ENCODE assay signal across 1 cellular context in the genomic region with DNA sequence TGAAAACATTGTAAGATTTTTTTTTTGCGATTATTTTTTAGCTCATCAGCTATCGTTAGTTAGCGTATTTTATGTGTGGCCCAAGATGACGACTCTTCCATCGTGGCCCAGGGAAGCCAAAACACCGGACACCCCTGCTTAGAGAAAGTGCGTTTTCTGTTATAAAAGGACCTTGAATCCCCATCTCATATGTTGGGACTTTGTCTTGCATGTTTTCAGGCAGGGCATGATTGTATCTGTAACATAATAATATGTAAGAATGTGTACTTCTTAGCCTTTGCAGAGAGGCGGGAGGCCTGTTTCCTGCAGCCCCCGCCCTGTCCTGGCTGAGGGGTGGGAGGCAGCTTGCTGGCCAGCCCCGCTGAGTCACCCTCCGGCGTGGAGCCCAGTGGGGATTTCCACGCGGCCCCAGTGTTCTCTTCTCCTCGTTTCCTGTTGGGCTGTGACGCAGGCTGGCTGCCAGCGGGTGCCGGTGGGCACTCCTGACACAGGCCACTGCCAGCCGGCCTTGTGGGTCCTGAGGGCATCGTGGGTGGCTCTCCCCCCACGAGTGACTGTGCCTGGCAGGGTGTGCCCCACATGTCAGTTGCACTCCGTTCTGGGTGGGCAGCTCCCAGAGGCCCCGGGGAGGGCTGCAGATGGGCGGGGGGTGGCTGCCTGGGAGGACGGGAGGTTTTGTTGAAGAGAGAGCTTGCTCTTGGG.
A peak's percentile ranks its signal among the peaks of the same experiment; 100 is the strongest.
TF ChIP-seq lines count a peak whose summit lies in the region.

No MANE protein-coding gene starts in this region.

TF ChIP-seq in SK-N-SH, 30 proteins besides CTCF, POLR2A, EP300 and RAD21 (continued from another document):
- TF ChIP-seq, protein P1, sequence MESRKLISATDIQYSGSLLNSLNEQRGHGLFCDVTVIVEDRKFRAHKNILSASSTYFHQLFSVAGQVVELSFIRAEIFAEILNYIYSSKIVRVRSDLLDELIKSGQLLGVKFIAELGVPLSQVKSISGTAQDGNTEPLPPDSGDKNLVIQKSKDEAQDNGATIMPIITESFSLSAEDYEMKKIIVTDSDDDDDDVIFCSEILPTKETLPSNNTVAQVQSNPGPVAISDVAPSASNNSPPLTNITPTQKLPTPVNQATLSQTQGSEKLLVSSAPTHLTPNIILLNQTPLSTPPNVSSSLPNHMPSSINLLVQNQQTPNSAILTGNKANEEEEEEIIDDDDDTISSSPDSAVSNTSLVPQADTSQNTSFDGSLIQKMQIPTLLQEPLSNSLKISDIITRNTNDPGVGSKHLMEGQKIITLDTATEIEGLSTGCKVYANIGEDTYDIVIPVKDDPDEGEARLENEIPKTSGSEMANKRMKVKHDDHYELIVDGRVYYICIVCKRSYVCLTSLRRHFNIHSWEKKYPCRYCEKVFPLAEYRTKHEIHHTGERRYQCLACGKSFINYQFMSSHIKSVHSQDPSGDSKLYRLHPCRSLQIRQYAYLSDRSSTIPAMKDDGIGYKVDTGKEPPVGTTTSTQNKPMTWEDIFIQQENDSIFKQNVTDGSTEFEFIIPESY (IDR thresholded peaks at IDR 0.05; ENCODE audit: borderline replicate concordance, low read depth) = no peak
- peak; percentile 81 for TF ChIP-seq JUND (IDR thresholded peaks at IDR 0.05)
- TF ChIP-seq FOSL2 (IDR thresholded peaks at IDR 0.05; ENCODE audit: borderline replicate concordance, low read depth) = peak; percentile 73
- peak; percentile 86 for TF ChIP-seq NFIC (IDR thresholded peaks at IDR 0.05; ENCODE audit: borderline replicate concordance)
- TF ChIP-seq, protein P2, sequence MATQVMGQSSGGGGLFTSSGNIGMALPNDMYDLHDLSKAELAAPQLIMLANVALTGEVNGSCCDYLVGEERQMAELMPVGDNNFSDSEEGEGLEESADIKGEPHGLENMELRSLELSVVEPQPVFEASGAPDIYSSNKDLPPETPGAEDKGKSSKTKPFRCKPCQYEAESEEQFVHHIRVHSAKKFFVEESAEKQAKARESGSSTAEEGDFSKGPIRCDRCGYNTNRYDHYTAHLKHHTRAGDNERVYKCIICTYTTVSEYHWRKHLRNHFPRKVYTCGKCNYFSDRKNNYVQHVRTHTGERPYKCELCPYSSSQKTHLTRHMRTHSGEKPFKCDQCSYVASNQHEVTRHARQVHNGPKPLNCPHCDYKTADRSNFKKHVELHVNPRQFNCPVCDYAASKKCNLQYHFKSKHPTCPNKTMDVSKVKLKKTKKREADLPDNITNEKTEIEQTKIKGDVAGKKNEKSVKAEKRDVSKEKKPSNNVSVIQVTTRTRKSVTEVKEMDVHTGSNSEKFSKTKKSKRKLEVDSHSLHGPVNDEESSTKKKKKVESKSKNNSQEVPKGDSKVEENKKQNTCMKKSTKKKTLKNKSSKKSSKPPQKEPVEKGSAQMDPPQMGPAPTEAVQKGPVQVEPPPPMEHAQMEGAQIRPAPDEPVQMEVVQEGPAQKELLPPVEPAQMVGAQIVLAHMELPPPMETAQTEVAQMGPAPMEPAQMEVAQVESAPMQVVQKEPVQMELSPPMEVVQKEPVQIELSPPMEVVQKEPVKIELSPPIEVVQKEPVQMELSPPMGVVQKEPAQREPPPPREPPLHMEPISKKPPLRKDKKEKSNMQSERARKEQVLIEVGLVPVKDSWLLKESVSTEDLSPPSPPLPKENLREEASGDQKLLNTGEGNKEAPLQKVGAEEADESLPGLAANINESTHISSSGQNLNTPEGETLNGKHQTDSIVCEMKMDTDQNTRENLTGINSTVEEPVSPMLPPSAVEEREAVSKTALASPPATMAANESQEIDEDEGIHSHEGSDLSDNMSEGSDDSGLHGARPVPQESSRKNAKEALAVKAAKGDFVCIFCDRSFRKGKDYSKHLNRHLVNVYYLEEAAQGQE (IDR thresholded peaks at IDR 0.05; ENCODE audit: low read depth, low read length) = no peak
- TF ChIP-seq, protein P3, sequence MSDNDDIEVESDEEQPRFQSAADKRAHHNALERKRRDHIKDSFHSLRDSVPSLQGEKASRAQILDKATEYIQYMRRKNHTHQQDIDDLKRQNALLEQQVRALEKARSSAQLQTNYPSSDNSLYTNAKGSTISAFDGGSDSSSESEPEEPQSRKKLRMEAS (IDR thresholded peaks at IDR 0.05; ENCODE audit: low read depth) = peak; percentile 52; the same call in 1 of the 2 replicates
- peak; percentile 67 for TF ChIP-seq TCF12 (IDR thresholded peaks at IDR 0.05)
- no peak for TF ChIP-seq RCOR1 (IDR thresholded peaks at IDR 0.05; ENCODE audit: low read length)
- TF ChIP-seq FOXM1 (IDR thresholded peaks at IDR 0.05; ENCODE audit: low read depth) = peak; percentile 58; the same call in 1 of the 2 replicates
